Comparison of ENCODE assay signal across 10 cellular contexts in the genomic region with DNA sequence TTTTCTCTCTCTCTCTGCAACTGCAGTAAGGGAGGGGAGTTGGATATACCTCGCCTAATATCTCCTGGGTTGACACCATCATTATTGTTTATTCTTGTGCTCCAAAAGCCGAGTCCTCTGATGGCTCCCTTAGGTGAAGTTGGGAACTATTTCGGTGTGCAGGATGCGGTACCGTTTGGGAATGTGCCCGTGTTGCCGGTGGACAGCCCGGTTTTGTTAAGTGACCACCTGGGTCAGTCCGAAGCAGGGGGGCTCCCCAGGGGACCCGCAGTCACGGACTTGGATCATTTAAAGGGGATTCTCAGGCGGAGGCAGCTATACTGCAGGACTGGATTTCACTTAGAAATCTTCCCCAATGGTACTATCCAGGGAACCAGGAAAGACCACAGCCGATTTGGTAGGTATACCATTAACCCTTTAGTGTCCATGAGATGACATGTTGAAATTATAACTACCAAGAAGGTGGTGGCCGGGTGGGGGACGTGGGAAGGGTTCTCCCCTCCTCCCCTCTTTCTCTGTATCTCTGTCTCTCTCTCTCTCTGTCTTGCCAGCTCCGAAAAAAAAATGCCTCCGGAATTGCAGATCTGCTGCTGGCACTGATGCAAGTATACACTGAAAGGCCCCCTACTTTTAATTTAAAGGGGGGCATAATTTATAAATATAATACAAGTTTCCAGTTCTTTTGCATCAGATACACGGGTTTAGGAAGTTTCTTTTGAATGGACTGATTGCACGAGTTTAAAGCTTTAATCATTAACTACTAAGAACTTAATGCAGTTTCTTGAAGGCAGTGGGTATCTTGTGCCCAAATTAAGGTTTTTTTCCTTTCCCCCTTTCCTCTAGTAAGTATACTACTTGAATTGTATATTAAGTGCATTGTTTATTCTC. TPM values are rescaled to one million over a fixed set of nuclear protein-coding genes. Genes with fewer than 3 reads are reported as not detected.
DNase-seq lines count a peak whose midpoint lies in the region; ATAC-seq and TF ChIP-seq lines count a peak whose summit lies in the region.
"Had no signal": no experiment of that assay in that cellular context is flagged by ENCODE, and none has a peak within 500 bp of the region (broad histone marks: within the 10 kb centered on the region; RNA-seq: fewer than 3 reads in every experiment).

No MANE protein-coding gene starts in this region.

- H3K27ac Mint-ChIP-seq in chondrocyte (ENCODE audit: unreplicated experiment): no peak overlapping the region

- H3K36me3 ChIP-seq in DND-41 (ENCODE audit: insufficient read depth, low read length): no peaks in the 10 kb centered on the region
- no peaks in the 10 kb centered on the region for H3K36me3 ChIP-seq in neuron (ENCODE audit: insufficient read depth, low read length)
- H3K36me3 ChIP-seq: neutrophil, SJSA1 had no signal

- H3K9me3 ChIP-seq in DND-41 (ENCODE audit: insufficient read depth, low read length, severe bottlenecking) (no peaks in the 10 kb centered on the region), neuron (ENCODE audit: low read length) (no peaks in the 10 kb centered on the region)
- H3K9me3 ChIP-seq: neutrophil, SJSA1 had no signal

- peaks cover 31% of the 10 kb centered on the region for H3K4me1 ChIP-seq in DND-41 (ENCODE audit: insufficient read depth, low read length)
- peaks cover 45% of the 10 kb centered on the region for H3K4me1 ChIP-seq in neuron (ENCODE audit: insufficient read depth, low read length)

- H3K4me2 ChIP-seq in DND-41 (ENCODE audit: insufficient read depth, low read length): peak overlapping the region; percentile 94; the same call in 1 of the 2 replicates

- peaks cover 54% of the 10 kb centered on the region for H3K27me3 ChIP-seq in DND-41 (ENCODE audit: insufficient read depth, low read length, poor library complexity)
- peaks cover 22% of the 10 kb centered on the region for H3K27me3 ChIP-seq in neuron (ENCODE audit: insufficient read depth, low read length)

- H3K36me3 Mint-ChIP-seq in chondrocyte (ENCODE audit: low read depth): no peaks in the 10 kb centered on the region

- no peak for DNase-seq in DND-41
- DNase-seq in Jurkat, Clone E6-1 (ENCODE audit: low read depth, low spot score): no peak
- no peak for DNase-seq in chondrocyte (ENCODE audit: low spot score)
- DNase-seq in activated gamma-delta T cell treated with Interleukin-2 at 50 U/mL for 16 hours: no peak
- DNase-seq in left lobe of liver (ENCODE audit: low spot score): no peak
- DNase-seq in hepatic stellate cell (ENCODE audit: low spot score): no peak

- H2AFZ ChIP-seq in DND-41 (ENCODE audit: low read depth, low read length): no peak overlapping the region
- no peak overlapping the region for H2AFZ ChIP-seq in neuron (ENCODE audit: low read depth, low read length)

- peaks cover 2% of the 10 kb centered on the region; the same call in 1 of the 2 replicates for H4K20me1 ChIP-seq in DND-41 (ENCODE audit: insufficient read depth, low read length)

- H3K27me3 Mint-ChIP-seq in chondrocyte (ENCODE audit: low read depth): peaks cover 47% of the 10 kb centered on the region

- peaks cover 49% of the 10 kb centered on the region for H3K4me1 Mint-ChIP-seq in chondrocyte (ENCODE audit: low read depth)

- no peaks in the 10 kb centered on the region for H3K79me2 ChIP-seq in DND-41 (ENCODE audit: insufficient read depth, low read length)

- ATAC-seq in DND-41 (ENCODE audit: insufficient read depth, low read depth) (no peak), left lobe of liver (no peak), HG03521 (IDR thresholded peaks at IDR 0.05; ENCODE audit: unreplicated experiment) (no peak)

- H3K27ac ChIP-seq in DND-41 (ENCODE audit: low read length): no peak overlapping the region
- H3K27ac ChIP-seq: neutrophil, SJSA1 had no signal

- H3K4me3 Mint-ChIP-seq in chondrocyte (ENCODE audit: unreplicated experiment): peak overlapping the region; percentile 84

- H3K9me3 Mint-ChIP-seq in chondrocyte (ENCODE audit: low read depth): no peaks in the 10 kb centered on the region

- H3K9ac ChIP-seq in DND-41 (ENCODE audit: low read depth, low read length): no peak overlapping the region

- H3K4me3 ChIP-seq in DND-41 (ENCODE audit: low read depth in 1 of 2, low read length in 2 of 2) (no peak overlapping the region), neuron (ENCODE audit: low read length) (peak overlapping the region; percentile 68)
- peak overlapping the region; percentile 84 for H3K4me3 ChIP-seq in Jurkat, Clone E6-1 (ENCODE audit: low read length)

- TF ChIP-seq CTCF in DND-41 (IDR thresholded peaks at IDR 0.05; ENCODE audit: borderline replicate concordance, extremely low read depth, low read length, poor library complexity, severe bottlenecking) (no peak), chondrocyte (IDR thresholded peaks at IDR 0.05) (no peak)

RNA-seq across cellular contexts. Expression of a gene that starts 1.2 kb away (rescaled TPM):
- 5.8 TPM for polyA plus RNA-seq in Jurkat, Clone E6-1 (2012; ENCODE audit: insufficient read depth, insufficient read length)
- 0.90 to 1.1 TPM (median 1.0 TPM) in 3 replicates for total RNA-seq in chondrocyte
- not detected for total RNA-seq in left lobe of liver

Comparison
In these comparisons a context has a peak if more than half of its experiments do, and no peak if none do; other contexts are left out.
1. H3K4me3 ChIP-seq: peak in Jurkat, Clone E6-1 (single experiment) and neuron (single experiment); none in DND-41 (0 of 2).